In the genomic region with DNA sequence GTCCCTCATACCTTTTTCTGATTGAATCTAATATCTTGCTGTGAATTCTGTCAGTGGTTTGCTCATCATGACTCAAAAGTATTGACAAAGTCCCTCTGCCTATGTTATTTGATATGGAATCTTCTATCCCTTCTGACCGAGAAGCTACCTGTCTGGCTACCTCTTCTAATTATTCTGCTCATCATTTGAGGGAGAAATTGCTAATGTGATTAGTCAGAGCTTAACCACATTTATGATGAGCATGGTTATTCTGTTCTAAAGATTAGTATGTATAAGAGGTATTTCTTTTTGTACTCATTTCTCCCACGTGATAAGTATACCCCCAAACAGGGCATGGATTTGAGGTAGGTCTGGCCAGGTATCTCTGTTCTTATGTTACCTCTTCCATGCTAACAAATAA, we compare ENCODE assay signal across 15 cellular contexts.
DNase-seq lines count a peak whose midpoint lies in the region; ATAC-seq and TF ChIP-seq lines count a peak whose summit lies in the region.
"Had no signal": no experiment of that assay in that cellular context is flagged by ENCODE, and none has a peak within 500 bp of the region (broad histone marks: within the 10 kb centered on the region; RNA-seq: fewer than 3 reads in every experiment).

No MANE protein-coding gene starts in this region.

- H3K4me3 Mint-ChIP-seq in nephron progenitor cell (no peak overlapping the region), HFFc6 (no peak overlapping the region)
- H3K4me3 Mint-ChIP-seq: CD4-positive, alpha-beta memory T cell; GM23338 had no signal

- no peak overlapping the region for H3K9ac ChIP-seq in PC-3 (ENCODE audit: low read length)

- H3K4me3 ChIP-seq in PC-3 (ENCODE audit: low read length) (no peak overlapping the region), RWPE2 (ENCODE audit: severe bottlenecking) (no peak overlapping the region), epithelial cell of esophagus (ENCODE audit: low read length) (no peak overlapping the region)
- H3K4me3 ChIP-seq: GM23338, HAP-1 had no signal

- no peak overlapping the region for H3K4me2 ChIP-seq in PC-3 (ENCODE audit: low read length)
- H3K4me2 ChIP-seq: GM23338 had no signal

- no peaks in the 10 kb centered on the region for H4K20me1 ChIP-seq in PC-3 (ENCODE audit: low read length)

- H3K9me2 ChIP-seq in PC-3 (replicated peaks; ENCODE audit: low read length): 0 out of 2 replicates have a peak, but pooled peaks cover 3% of the 10 kb centered on the region

- no peaks in the 10 kb centered on the region for H3K4me1 ChIP-seq in PC-3 (ENCODE audit: insufficient read depth, low read length)
- H3K4me1 ChIP-seq in RWPE2 (ENCODE audit: insufficient read depth, poor library complexity, severe bottlenecking): no peaks in the 10 kb centered on the region
- H3K4me1 ChIP-seq: HAP-1 had no signal

- H3F3A ChIP-seq in PC-3 (ENCODE audit: low read length, unreplicated experiment): no peaks in the 10 kb centered on the region

- H3K9me3 ChIP-seq in PC-3 (ENCODE audit: low read length) (no peaks in the 10 kb centered on the region), RWPE2 (ENCODE audit: severe bottlenecking) (no peaks in the 10 kb centered on the region)
- H3K9me3 ChIP-seq: HAP-1 had no signal

- DNase-seq in PC-3 (peak; percentile 29), RWPE2 (ENCODE audit: low spot score) (no peak), epithelial cell of esophagus (ENCODE audit: low read depth) (peak; percentile 27), nephron progenitor cell (no peak), NCI-H69 (lab: John Stamatoyannopoulos, UW) (no peak), HFFc6 (no peak)
- DNase-seq: C1 segment of cervical spinal cord; Calu3; CD4-positive, alpha-beta memory T cell; COR-L47; DMS53; DMS79 treated with DMSO at 0.1 percent for 48 hours; GF-D8 had no signal

- BruUV-seq in PC-3 (replicated peaks; lab: Mats Ljungman, UMichigan): no TSS peak

- no peak overlapping the region for H3K27ac ChIP-seq in PC-3 (ENCODE audit: low read length)
- H3K27ac ChIP-seq in RWPE2 (ENCODE audit: poor library complexity, severe bottlenecking): no peak overlapping the region

- H3K9me3 Mint-ChIP-seq in nephron progenitor cell: peaks cover 3% of the 10 kb centered on the region
- no peaks in the 10 kb centered on the region for H3K9me3 Mint-ChIP-seq in HFFc6
- H3K9me3 Mint-ChIP-seq: CD4-positive, alpha-beta memory T cell; GM23338 had no signal

- CTCF ChIA-PET in PC-3 (lab: Charles Lee): no interaction called here

- no peaks in the 10 kb centered on the region for H3K27me3 Mint-ChIP-seq in nephron progenitor cell (ENCODE audit: low read depth, poor library complexity)
- H3K27me3 Mint-ChIP-seq in HFFc6 (ENCODE audit: insufficient read depth): no peaks in the 10 kb centered on the region; the same call in 1 of the 2 replicates

- no peak overlapping the region for H2AFZ ChIP-seq in PC-3 (ENCODE audit: low read length)
- H2AFZ ChIP-seq: GM23338 had no signal

- H3K36me3 Mint-ChIP-seq in nephron progenitor cell (ENCODE audit: low read depth): peaks cover 5% of the 10 kb centered on the region
- H3K36me3 Mint-ChIP-seq in HFFc6 (ENCODE audit: low read depth): no peaks in the 10 kb centered on the region
- H3K36me3 Mint-ChIP-seq: CD4-positive, alpha-beta memory T cell had no signal

- POLR2A ChIA-PET in PC-3 (lab: Charles Lee; ENCODE audit: unreplicated experiment): no interaction called here

- H3K27ac Mint-ChIP-seq in nephron progenitor cell: peak overlapping the region; percentile 22
- no peak overlapping the region for H3K27ac Mint-ChIP-seq in HFFc6
- H3K27ac Mint-ChIP-seq: CD4-positive, alpha-beta memory T cell; GM23338 had no signal

- ATAC-seq in PC-3 (no peak), RWPE2 (ENCODE audit: low read depth) (0 out of 3 replicates have a peak, but pooled peaks have one; percentile 33)
- ATAC-seq: GM23338 had no signal

- TF ChIP-seq CTCF in PC-3 (conservative IDR thresholded peaks at IDR 0.05; ENCODE audit: low read depth, low read length) (no peak), RWPE2 (IDR thresholded peaks at IDR 0.05; ENCODE audit: poor library complexity, severe bottlenecking) (no peak), epithelial cell of esophagus (IDR thresholded peaks at IDR 0.05; ENCODE audit: insufficient read depth, low read depth, low read length, missing control alignments) (no peak), nephron progenitor cell (IDR thresholded peaks at IDR 0.05) (no peak), HFFc6 (IDR thresholded peaks at IDR 0.05) (no peak)

- H3K27me3 ChIP-seq in PC-3 (ENCODE audit: low read length): no peaks in the 10 kb centered on the region
- no peaks in the 10 kb centered on the region for H3K27me3 ChIP-seq in RWPE2 (ENCODE audit: insufficient read depth, poor library complexity, severe bottlenecking)

- H3K4me1 Mint-ChIP-seq in nephron progenitor cell: peaks cover 22% of the 10 kb centered on the region
- H3K4me1 Mint-ChIP-seq in HFFc6 (ENCODE audit: low read depth): peaks cover 6% of the 10 kb centered on the region; the same call in 1 of the 2 replicates
- H3K4me1 Mint-ChIP-seq: CD4-positive, alpha-beta memory T cell; GM23338 had no signal

- intact Hi-C loops in PC-3 (cut with micrococcal nuclease): loop anchor here (2.0 kb wide), 1 partner anchor 25 kb away; no protein-coding TSS in a partner anchor

- H3K79me2 ChIP-seq in PC-3 (ENCODE audit: low read length): no peaks in the 10 kb centered on the region

- H3K36me3 ChIP-seq in PC-3 (ENCODE audit: low read depth, low read length) (no peaks in the 10 kb centered on the region), RWPE2 (ENCODE audit: low read depth) (no peaks in the 10 kb centered on the region)
- H3K36me3 ChIP-seq: HAP-1 had no signal

Comparison
In these comparisons a context has a peak if more than half of its experiments do, and no peak if none do; other contexts are left out.
1. DNase-seq: peak in PC-3 (single experiment) and epithelial cell of esophagus (single experiment); none in RWPE2 (single experiment), nephron progenitor cell (single experiment), NCI-H69 (single experiment) and HFFc6 (single experiment).